Comparison of ENCODE assay signal across 1 cellular context in genomic region chr16:67528870-67529638, GRCh38.
TF ChIP-seq lines count a peak whose summit lies in the region.

No MANE protein-coding gene starts in this region.

TF ChIP-seq in HepG2, 621 proteins besides CTCF, POLR2A, EP300 and RAD21 (continued from another document and continues in another):
- no peak for TF ChIP-seq ZBTB21 (CRISPR knock-in tag; IDR thresholded peaks at IDR 0.05)
- TF ChIP-seq BRF2 (CRISPR knock-in tag; IDR thresholded peaks at IDR 0.05), result no peak
- peak; percentile 56 for TF ChIP-seq ZNF768 (CRISPR knock-in tag; IDR thresholded peaks at IDR 0.05)
- TF ChIP-seq RELA (CRISPR knock-in tag; IDR thresholded peaks at IDR 0.05), result no peak
- TF ChIP-seq MYPOP (CRISPR knock-in tag; IDR thresholded peaks at IDR 0.05), result peak; percentile 96
- no peak for TF ChIP-seq ZNF547 (CRISPR knock-in tag; IDR thresholded peaks at IDR 0.05)
- no peak for TF ChIP-seq TIGD3 (CRISPR knock-in tag; IDR thresholded peaks at IDR 0.05; ENCODE audit: borderline replicate concordance)
- TF ChIP-seq CHD4 (IDR thresholded peaks at IDR 0.05; ENCODE audit: borderline replicate concordance, low read length), result no peak
- peak; percentile 44; the same call in 1 of the 2 replicates for TF ChIP-seq E2F1 (CRISPR knock-in tag; IDR thresholded peaks at IDR 0.05)
- TF ChIP-seq USF2 (IDR thresholded peaks at IDR 0.05; ENCODE audit: low read depth, low read length), result no peak
- no peak for TF ChIP-seq USF2 (CRISPR knock-in tag; IDR thresholded peaks at IDR 0.05; ENCODE audit: borderline replicate concordance)
- peak; percentile 67; the same call in 1 of the 2 replicates for TF ChIP-seq HNRNPL (IDR thresholded peaks at IDR 0.05; ENCODE audit: low read depth, low read length)
- 0 out of 2 replicates have a peak, but pooled peaks have one; percentile 24 for TF ChIP-seq FOXP4 (CRISPR knock-in tag; IDR thresholded peaks at IDR 0.05)
- TF ChIP-seq XBP1 (CRISPR knock-in tag; IDR thresholded peaks at IDR 0.05), result no peak
- peak; percentile 64 for TF ChIP-seq TMF1 (CRISPR knock-in tag; IDR thresholded peaks at IDR 0.05; ENCODE audit: low read depth)
- TF ChIP-seq HOXA5 (CRISPR knock-in tag; IDR thresholded peaks at IDR 0.05), result 0 out of 2 replicates have a peak, but pooled peaks have one; percentile 67
- TF ChIP-seq THAP11 (CRISPR knock-in tag; IDR thresholded peaks at IDR 0.05), result no peak; the same call in 1 of the 2 replicates
- TF ChIP-seq SNAPC5 (CRISPR knock-in tag; IDR thresholded peaks at IDR 0.05; ENCODE audit: borderline replicate concordance), result 0 out of 2 replicates have a peak, but pooled peaks have one; percentile 61
- peak; percentile 89; the same call in 1 of the 2 replicates for TF ChIP-seq SNAPC2 (CRISPR knock-in tag; IDR thresholded peaks at IDR 0.05)
- TF ChIP-seq NCOA5 (CRISPR knock-in tag; IDR thresholded peaks at IDR 0.05), result no peak
- TF ChIP-seq FUBP1 (CRISPR knock-in tag; IDR thresholded peaks at IDR 0.05; ENCODE audit: borderline replicate concordance), result no peak
- TF ChIP-seq TFDP2 (CRISPR knock-in tag; IDR thresholded peaks at IDR 0.05), result no peak
- no peak for TF ChIP-seq SOX13 (IDR thresholded peaks at IDR 0.05)
- TF ChIP-seq SOX13 (CRISPR knock-in tag; conservative IDR thresholded peaks at IDR 0.05 in 1 of 2, IDR thresholded peaks at IDR 0.05 in 1 of 2), result no peak
- TF ChIP-seq THYN1 (CRISPR knock-in tag; IDR thresholded peaks at IDR 0.05; ENCODE audit: borderline replicate concordance, low read depth), result no peak
- TF ChIP-seq ZNF333 (CRISPR knock-in tag; IDR thresholded peaks at IDR 0.05; ENCODE audit: borderline replicate concordance), result 0 out of 2 replicates have a peak, but pooled peaks have one; percentile 12
- TF ChIP-seq RNF2 (conservative IDR thresholded peaks at IDR 0.05; ENCODE audit: low read depth), result peak; percentile 44; the same call in 1 of the 2 replicates
- TF ChIP-seq ARID2 (CRISPR knock-in tag; IDR thresholded peaks at IDR 0.05; ENCODE audit: borderline replicate concordance), result peak; percentile 94
- TF ChIP-seq U2AF2 (IDR thresholded peaks at IDR 0.05; ENCODE audit: low read depth, low read length), result no peak
- TF ChIP-seq KDM2A (CRISPR knock-in tag; IDR thresholded peaks at IDR 0.05; ENCODE audit: borderline replicate concordance, low read depth), result 0 out of 2 replicates have a peak, but pooled peaks have one; percentile 1
- 0 out of 2 replicates have a peak, but pooled peaks have one; percentile 68 for TF ChIP-seq ZNF354B (CRISPR knock-in tag; IDR thresholded peaks at IDR 0.05)
- no peak; the same call in 1 of the 2 replicates for TF ChIP-seq WIZ (CRISPR knock-in tag; IDR thresholded peaks at IDR 0.05)
- TF ChIP-seq CSRNP1 (CRISPR knock-in tag; IDR thresholded peaks at IDR 0.05), result peak; percentile 86
- TF ChIP-seq REST (IDR thresholded peaks at IDR 0.05; ENCODE audit: borderline replicate concordance in 1 of 2, low read depth in 1 of 2, low read length in 2 of 2), result no peak
- peak; percentile 49; the same call in 1 of the 2 replicates for TF ChIP-seq ZNF747 (CRISPR knock-in tag; IDR thresholded peaks at IDR 0.05; ENCODE audit: borderline replicate concordance)
- no peak for TF ChIP-seq ZNF580 (CRISPR knock-in tag; IDR thresholded peaks at IDR 0.05; ENCODE audit: borderline replicate concordance, low read depth)
- no peak for TF ChIP-seq ZC3H4 (CRISPR knock-in tag; IDR thresholded peaks at IDR 0.05; ENCODE audit: borderline replicate concordance)
- no peak for TF ChIP-seq ZNF513 (CRISPR knock-in tag; conservative IDR thresholded peaks at IDR 0.05)
- 0 out of 2 replicates have a peak, but pooled peaks have one; percentile 15 for TF ChIP-seq SP2 (CRISPR knock-in tag; IDR thresholded peaks at IDR 0.05)
